15 cellular contexts compared by ENCODE assay signal in the genomic region with DNA sequence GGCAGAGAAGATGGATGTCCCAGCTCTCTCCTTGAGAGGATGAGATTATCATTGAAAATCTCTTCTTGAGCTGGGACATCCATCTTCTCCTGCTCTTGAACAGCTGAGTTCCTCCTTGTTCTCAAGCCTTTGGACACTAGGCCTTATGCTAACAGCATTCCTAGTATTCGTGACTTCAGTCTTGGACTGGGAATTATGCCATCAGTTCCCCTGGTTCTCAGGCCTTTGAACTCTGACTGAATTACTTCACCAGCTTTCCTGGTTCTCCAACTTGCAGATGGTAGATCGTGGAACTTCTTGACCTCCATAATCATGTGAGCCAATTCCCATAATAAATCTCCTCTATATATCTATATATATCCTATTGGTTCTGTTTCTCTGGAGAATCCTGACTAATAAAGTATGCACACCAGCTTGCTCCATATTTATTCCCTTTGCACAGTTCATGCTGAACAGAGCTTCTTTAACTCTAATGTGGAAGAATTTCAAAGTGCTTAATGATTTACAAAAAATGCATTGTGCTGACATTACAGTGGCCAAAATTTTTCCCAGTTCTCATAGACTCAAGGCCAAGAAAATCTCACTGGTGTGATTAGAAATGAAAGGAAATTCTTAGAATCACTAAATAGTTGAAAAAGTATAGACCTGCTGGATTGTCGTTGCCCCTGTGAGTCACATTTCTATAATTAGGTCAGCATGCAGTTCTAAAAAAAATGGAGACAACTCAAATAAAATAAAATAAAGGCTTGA.
DNase-seq lines count a peak whose midpoint lies in the region; ATAC-seq and TF ChIP-seq lines count a peak whose summit lies in the region.
"Had no signal": no experiment of that assay in that cellular context is flagged by ENCODE, and none has a peak within 500 bp of the region (broad histone marks: within the 10 kb centered on the region; RNA-seq: fewer than 3 reads in every experiment).

No MANE protein-coding gene starts in this region.

- 7 to 12% methylated on average over 3 of the region's 3 CpGs for WGBS in GM23248 (ENCODE audit: low coverage in 1 of 2, low lambda C conversion rate in 2 of 2, missing lambda C conversion rate in 2 of 2), 2 experiments

- H3K36me3 ChIP-seq in GM23248 (ENCODE audit: low read depth) (no peaks in the 10 kb centered on the region), thoracic aorta (no peaks in the 10 kb centered on the region), BE2C (no peaks in the 10 kb centered on the region)
- H3K36me3 ChIP-seq: stomach had no signal

- no peaks in the 10 kb centered on the region for H3K9me3 ChIP-seq in GM23248 (ENCODE audit: low read depth)
- no peaks in the 10 kb centered on the region for H3K9me3 ChIP-seq in thoracic aorta
- no peaks in the 10 kb centered on the region for H3K9me3 ChIP-seq in BE2C
- H3K9me3 ChIP-seq: stomach had no signal

- H3K9me2 ChIP-seq in GM23248 (ENCODE audit: insufficient read depth) = no peaks in the 10 kb centered on the region; the same call in 1 of the 2 replicates

- H3K79me2 ChIP-seq in GM23248 (ENCODE audit: insufficient read depth) = no peaks in the 10 kb centered on the region

- no peaks in the 10 kb centered on the region for H4K20me1 ChIP-seq in GM23248 (ENCODE audit: insufficient read depth)

- in situ Hi-C loops in GM23248 (cut with MboI) = no loop called here

- H3F3A ChIP-seq in GM23248 (ENCODE audit: insufficient read depth) = peaks cover 25% of the 10 kb centered on the region

- TF ChIP-seq CTCF in choroid plexus epithelial cell (conservative IDR thresholded peaks at IDR 0.05; ENCODE audit: low read depth, low read length) (no peak), thoracic aorta (IDR thresholded peaks at IDR 0.05) (no peak), BE2C (IDR thresholded peaks at IDR 0.05; ENCODE audit: low read depth, low read length) (no peak)

- ATAC-seq in thoracic aorta (ENCODE audit: insufficient number of reproducible peaks, low FRiP score, low read depth) = no peak

- H2AFZ ChIP-seq in GM23248 = peak overlapping the region; percentile 14; the same call in 1 of the 2 replicates

- H3K4me3 ChIP-seq in GM23248 = no peak overlapping the region
- H3K4me3 ChIP-seq in choroid plexus epithelial cell (ENCODE audit: low read depth, low read length) = no peak overlapping the region
- H3K4me3 ChIP-seq in thoracic aorta = no peak overlapping the region
- no peak overlapping the region for H3K4me3 ChIP-seq in BE2C (ENCODE audit: low read depth, low read length)
- H3K4me3 ChIP-seq: SK-N-MC, stomach had no signal

- H3K27me3 ChIP-seq in GM23248 (replicated peaks; ENCODE audit: insufficient read depth) (no peaks in the 10 kb centered on the region), thoracic aorta (replicated peaks; ENCODE audit: insufficient read depth) (no peaks in the 10 kb centered on the region), BE2C (no peaks in the 10 kb centered on the region)
- H3K27me3 ChIP-seq: stomach had no signal

- H3K9ac ChIP-seq in GM23248 = no peak overlapping the region

- DNase-seq in GM23248 = peak; percentile 67
- peak; percentile 60 for DNase-seq in choroid plexus epithelial cell (ENCODE audit: low read depth)
- peak; percentile 37 for DNase-seq in iris pigment epithelial cell (ENCODE audit: low read depth)
- no peak for DNase-seq in thoracic aorta (ENCODE audit: low spot score)
- no peak for DNase-seq in BE2C
- no peak for DNase-seq in NCI-H1417 treated with DMSO at 0.1 percent for 48 hours (lab: John Stamatoyannopoulos, UW)
- DNase-seq in activated CD4-positive, CD25-positive, alpha-beta regulatory T cell treated with anti-CD3 and anti-CD28 coated beads, Interleukin-2, amount 50 U/mL, for 72 hours = no peak
- DNase-seq in activated CD4-positive, CD25-positive, alpha-beta regulatory T cell (lab: John Stamatoyannopoulos, UW) = no peak
- DNase-seq: activated B cell treated with CpG ODN at 0.5 μM for 24 hours, amygdala, Calu3, Kasumi-1, NCI-H2171, stomach had no signal

- peaks cover 30% of the 10 kb centered on the region for H3K4me1 ChIP-seq in GM23248 (ENCODE audit: insufficient read depth)
- peaks cover 14 to 29% of the 10 kb centered on the region in 2 donors for H3K4me1 ChIP-seq in thoracic aorta (ENCODE audit: control insufficient read depth in 1 of 2, low read depth in 2 of 2)
- peaks cover 11% of the 10 kb centered on the region for H3K4me1 ChIP-seq in BE2C

- H3K27ac ChIP-seq in GM23248 (peak overlapping the region; percentile 74), thoracic aorta (peak overlapping the region; percentile 37 to 62)
- H3K27ac ChIP-seq: SK-N-MC had no signal

- peak overlapping the region; percentile 40 for H3K4me2 ChIP-seq in GM23248 (ENCODE audit: unreplicated experiment)

Comparison
In these comparisons a context has a peak if more than half of its experiments do, and no peak if none do; other contexts are left out.
1. DNase-seq: peak in GM23248 (single experiment), choroid plexus epithelial cell (single experiment) and iris pigment epithelial cell (single experiment); none in thoracic aorta (single experiment), BE2C (single experiment), NCI-H1417 treated with DMSO at 0.1 percent for 48 hours (single experiment), activated CD4-positive, CD25-positive, alpha-beta regulatory T cell treated with anti-CD3 and anti-CD28 coated beads, Interleukin-2, amount 50 U/mL, for 72 hours (single experiment) and activated CD4-positive, CD25-positive, alpha-beta regulatory T cell (0 of 4).